Comparison of ENCODE assay signal across 1 cellular context in genomic region chr3:116188231-116188785, GRCh38.
TF ChIP-seq lines count a peak whose summit lies in the region.

No MANE protein-coding gene starts in this region.

TF ChIP-seq in HepG2, 621 proteins besides CTCF, POLR2A, EP300 and RAD21 (continued from another document):
- TF ChIP-seq, protein P1, sequence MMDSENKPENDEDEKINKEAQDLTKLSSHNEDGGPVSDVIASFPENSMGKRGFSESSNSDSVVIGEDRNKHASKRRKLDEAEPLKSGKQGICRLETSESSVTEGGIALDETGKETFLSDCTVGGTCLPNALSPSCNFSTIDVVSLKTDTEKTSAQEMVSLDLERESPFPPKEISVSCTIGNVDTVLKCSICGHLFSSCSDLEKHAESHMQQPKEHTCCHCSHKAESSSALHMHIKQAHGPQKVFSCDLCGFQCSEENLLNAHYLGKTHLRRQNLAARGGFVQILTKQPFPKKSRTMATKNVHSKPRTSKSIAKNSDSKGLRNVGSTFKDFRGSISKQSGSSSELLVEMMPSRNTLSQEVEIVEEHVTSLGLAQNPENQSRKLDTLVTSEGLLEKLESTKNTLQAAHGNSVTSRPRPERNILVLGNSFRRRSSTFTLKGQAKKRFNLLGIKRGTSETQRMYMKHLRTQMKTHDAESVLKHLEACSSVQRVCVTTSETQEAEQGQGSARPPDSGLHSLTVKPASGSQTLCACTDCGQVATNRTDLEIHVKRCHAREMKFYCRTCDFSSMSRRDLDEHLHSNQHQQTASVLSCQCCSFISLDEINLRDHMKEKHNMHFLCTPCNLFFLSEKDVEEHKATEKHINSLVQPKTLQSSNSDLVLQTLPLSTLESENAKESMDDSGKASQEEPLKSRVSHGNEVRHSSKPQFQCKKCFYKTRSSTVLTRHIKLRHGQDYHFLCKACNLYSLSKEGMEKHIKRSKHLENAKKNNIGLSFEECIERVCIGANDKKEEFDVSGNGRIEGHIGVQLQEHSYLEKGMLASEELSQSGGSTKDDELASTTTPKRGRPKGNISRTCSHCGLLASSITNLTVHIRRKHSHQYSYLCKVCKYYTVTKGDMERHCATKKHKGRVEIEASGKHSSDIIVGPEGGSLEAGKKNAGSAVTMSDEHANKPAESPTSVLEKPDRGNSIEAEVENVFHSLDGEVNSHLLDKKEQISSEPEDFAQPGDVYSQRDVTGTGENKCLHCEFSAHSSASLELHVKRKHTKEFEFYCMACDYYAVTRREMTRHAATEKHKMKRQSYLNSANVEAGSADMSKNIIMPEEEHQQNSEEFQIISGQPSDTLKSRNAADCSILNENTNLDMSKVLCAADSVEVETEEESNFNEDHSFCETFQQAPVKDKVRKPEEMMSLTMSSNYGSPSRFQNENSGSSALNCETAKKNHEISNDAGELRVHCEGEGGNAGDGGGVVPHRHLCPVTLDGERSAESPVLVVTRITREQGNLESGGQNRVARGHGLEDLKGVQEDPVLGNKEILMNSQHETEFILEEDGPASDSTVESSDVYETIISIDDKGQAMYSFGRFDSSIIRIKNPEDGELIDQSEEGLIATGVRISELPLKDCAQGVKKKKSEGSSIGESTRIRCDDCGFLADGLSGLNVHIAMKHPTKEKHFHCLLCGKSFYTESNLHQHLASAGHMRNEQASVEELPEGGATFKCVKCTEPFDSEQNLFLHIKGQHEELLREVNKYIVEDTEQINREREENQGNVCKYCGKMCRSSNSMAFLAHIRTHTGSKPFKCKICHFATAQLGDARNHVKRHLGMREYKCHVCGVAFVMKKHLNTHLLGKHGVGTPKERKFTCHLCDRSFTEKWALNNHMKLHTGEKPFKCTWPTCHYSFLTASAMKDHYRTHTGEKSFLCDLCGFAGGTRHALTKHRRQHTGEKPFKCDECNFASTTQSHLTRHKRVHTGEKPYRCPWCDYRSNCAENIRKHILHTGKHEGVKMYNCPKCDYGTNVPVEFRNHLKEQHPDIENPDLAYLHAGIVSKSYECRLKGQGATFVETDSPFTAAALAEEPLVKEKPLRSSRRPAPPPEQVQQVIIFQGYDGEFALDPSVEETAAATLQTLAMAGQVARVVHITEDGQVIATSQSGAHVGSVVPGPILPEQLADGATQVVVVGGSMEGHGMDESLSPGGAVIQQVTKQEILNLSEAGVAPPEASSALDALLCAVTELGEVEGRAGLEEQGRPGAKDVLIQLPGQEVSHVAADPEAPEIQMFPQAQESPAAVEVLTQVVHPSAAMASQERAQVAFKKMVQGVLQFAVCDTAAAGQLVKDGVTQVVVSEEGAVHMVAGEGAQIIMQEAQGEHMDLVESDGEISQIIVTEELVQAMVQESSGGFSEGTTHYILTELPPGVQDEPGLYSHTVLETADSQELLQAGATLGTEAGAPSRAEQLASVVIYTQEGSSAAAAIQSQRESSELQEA (CRISPR knock-in tag; IDR thresholded peaks at IDR 0.05; ENCODE audit: not compliant biosample characterization), result no peak
- TF ChIP-seq MED8 (CRISPR knock-in tag; IDR thresholded peaks at IDR 0.05; ENCODE audit: insufficient replicate concordance), result no peak
- TF ChIP-seq JARID2 (CRISPR knock-in tag; IDR thresholded peaks at IDR 0.05; ENCODE audit: insufficient replicate concordance), result no peak
- no peak for TF ChIP-seq ZFP91 (CRISPR knock-in tag; IDR thresholded peaks at IDR 0.05; ENCODE audit: borderline replicate concordance)
